ENCODE assay signal across 8 cellular contexts in genomic region chr5:149345147-149345891, GRCh38. TPM values are rescaled to one million over a fixed set of nuclear protein-coding genes. Genes with fewer than 3 reads are reported as not detected.
DNase-seq lines count a peak whose midpoint lies in the region; ATAC-seq and TF ChIP-seq lines count a peak whose summit lies in the region.

GRPEL2 (plus strand) TSS chr5:149345499; CDS start chr5:149345540, 41 bp downstream.

- no peak within 1 kb of the TSS for H4K8ac ChIP-seq in H9 (replicated peaks; ENCODE audit: insufficient read length, low read depth, low read length)

- H3K14ac ChIP-seq in H9 (ENCODE audit: insufficient read depth, low read length), result peak within 1 kb of the TSS; percentile 87

- H3K79me2 ChIP-seq in H9 (ENCODE audit: insufficient read depth, low read length), result peaks cover 7% of the 10 kb centered on the region; the same call in 1 of the 2 replicates

- H3K36me3 ChIP-seq in ES-I3 (ENCODE audit: insufficient read depth, low read length) (peaks cover 23% of the 10 kb centered on the region), MG63 (peaks cover 41% of the 10 kb centered on the region), neuron (ENCODE audit: insufficient read depth, low read length) (peaks cover 31% of the 10 kb centered on the region), subcutaneous abdominal adipose tissue (ENCODE audit: control insufficient read depth in 5 of 5, insufficient read depth in 5 of 5, low read length in 5 of 5) (peaks cover 22 to 38% (median 33%) of the 10 kb centered on the region in 5 donors)

- no peaks in the 10 kb centered on the region for H3K9me3 Mint-ChIP-seq in H9

- peaks cover 4% of the 10 kb centered on the region for H3K79me1 ChIP-seq in H9 (ENCODE audit: insufficient read depth, low read depth, low read length, poor library complexity, severe bottlenecking)

- no peak within 1 kb of the TSS for H4K91ac ChIP-seq in H9 (ENCODE audit: insufficient read length, low read depth, low read length)

- no peak within 1 kb of the TSS for H2BK12ac ChIP-seq in H9 (ENCODE audit: insufficient read length, low read depth, low read length)

- DNase-seq in H9 (peak; percentile 97), MG63 (peak; percentile 99), SIG-M5 treated with dmso at 0.1 percent for 504 hours (lab: John Stamatoyannopoulos, UW; ENCODE audit: unreplicated experiment) (peak; percentile 97), activated gamma-delta T cell treated with Interleukin-2 at 50 U/mL for 16 hours (peak; percentile 85), foreskin keratinocyte (peak; percentile 86 to 94)

- no peak within 1 kb of the TSS for H2AK5ac ChIP-seq in H9 (ENCODE audit: insufficient read length, low read length)

- H2BK20ac ChIP-seq in H9 (ENCODE audit: low read depth, low read length, poor library complexity, severe bottlenecking), result no peak within 1 kb of the TSS

- no peak within 1 kb of the TSS for H3K4ac ChIP-seq in H9 (ENCODE audit: low read depth, low read length)

- no peak within 1 kb of the TSS for H3T11ph ChIP-seq in H9 (ENCODE audit: low read length)

- H3K27me3 ChIP-seq in H9 (ENCODE audit: insufficient read depth, low read length), result no peaks in the 10 kb centered on the region
- no peaks in the 10 kb centered on the region for H3K27me3 ChIP-seq in MG63
- no peaks in the 10 kb centered on the region for H3K27me3 ChIP-seq in foreskin keratinocyte
- H3K27me3 ChIP-seq in neuron (ENCODE audit: insufficient read depth, low read length), result no peaks in the 10 kb centered on the region
- H3K27me3 ChIP-seq in subcutaneous abdominal adipose tissue (ENCODE audit: control insufficient read depth in 5 of 5, insufficient read depth in 4 of 5, low read length in 5 of 5), result no peaks in the 10 kb centered on the region

- peaks cover 13% of the 10 kb centered on the region for H3K23me2 ChIP-seq in H9 (ENCODE audit: insufficient read length, low read depth, low read length, poor library complexity, severe bottlenecking)

- H3K27ac ChIP-seq in H9 (ENCODE audit: insufficient read length, low read depth, low read length), result peak within 1 kb of the TSS; percentile 34
- H3K27ac ChIP-seq in foreskin keratinocyte, result peak within 1 kb of the TSS; percentile 65
- H3K27ac ChIP-seq in subcutaneous abdominal adipose tissue (ENCODE audit: low read depth, low read length), result peak within 1 kb of the TSS; percentile 67

- no peak within 1 kb of the TSS for H2BK5ac ChIP-seq in H9 (ENCODE audit: insufficient read length, low read length)

- H3K9ac ChIP-seq in ES-I3 (ENCODE audit: low read depth, low read length), result peak within 1 kb of the TSS; percentile 92
- peak within 1 kb of the TSS; percentile 91 for H3K9ac ChIP-seq in H9 (ENCODE audit: extremely low read depth, insufficient read length, low read length)
- peak within 1 kb of the TSS; percentile 57 to 89 (median 66) for H3K9ac ChIP-seq in subcutaneous abdominal adipose tissue (ENCODE audit: low read length in 5 of 5)

- H3K18ac ChIP-seq in H9 (ENCODE audit: insufficient read length, low read depth, low read length), result peak within 1 kb of the TSS; percentile 91

- H2BK120ac ChIP-seq in H9 (ENCODE audit: low read depth, low read length, poor library complexity, severe bottlenecking), result no peak within 1 kb of the TSS

- WGBS in H9 (ENCODE audit: extremely low coverage, insufficient read length, low lambda C conversion rate), result no CpG with 5 or more reads among the region's 54 CpGs

- ATAC-seq in foreskin keratinocyte, result peak; percentile 97

- H3K27me3 Mint-ChIP-seq in H9 (ENCODE audit: low read depth), result peaks cover 11% of the 10 kb centered on the region

- H2AFZ ChIP-seq in H9 (ENCODE audit: low read length) (no peak within 1 kb of the TSS), neuron (ENCODE audit: low read depth, low read length) (peak within 1 kb of the TSS; percentile 93)

- H3K4me3 ChIP-seq in MG63 (peak within 1 kb of the TSS; percentile 86), neuron (ENCODE audit: low read length) (peak within 1 kb of the TSS; percentile 98), subcutaneous abdominal adipose tissue (ENCODE audit: low read depth in 1 of 5, low read length in 5 of 5) (peak within 1 kb of the TSS; percentile 90 to 99 (median 91))

- no peaks in the 10 kb centered on the region for H4K20me1 ChIP-seq in H9 (ENCODE audit: control insufficient read depth, insufficient read depth, insufficient read length)

- H3K4me1 ChIP-seq in ES-I3 (ENCODE audit: insufficient read depth, low read length) (no peaks in the 10 kb centered on the region), H9 (ENCODE audit: insufficient read depth, low read length) (no peaks in the 10 kb centered on the region), foreskin keratinocyte (no peaks in the 10 kb centered on the region), neuron (ENCODE audit: insufficient read depth, low read length) (peaks cover 4% of the 10 kb centered on the region), subcutaneous abdominal adipose tissue (ENCODE audit: control insufficient read depth in 5 of 5, insufficient read depth in 5 of 5, low read length in 5 of 5) (peaks cover 0 to 29% (median 19%) of the 10 kb centered on the region in 5 donors)

- peak within 1 kb of the TSS; percentile 93 to 97 (median 94) for H3K27ac Mint-ChIP-seq in H9

- no peak for TF ChIP-seq CTCF in H9 (conservative IDR thresholded peaks at IDR 0.05)
- no peak for TF ChIP-seq CTCF in foreskin keratinocyte (conservative IDR thresholded peaks at IDR 0.05)

- H3K56ac ChIP-seq in H9 (ENCODE audit: insufficient read length, low read depth, low read length), result no peak within 1 kb of the TSS

- peak within 1 kb of the TSS; percentile 91 to 96 for H3K4me3 Mint-ChIP-seq in H9

- no peak within 1 kb of the TSS for H2BK15ac ChIP-seq in H9 (ENCODE audit: low read depth, low read length)

- H3K9me3 ChIP-seq in ES-I3 (ENCODE audit: control insufficient read depth, insufficient read depth, low read length) (no peaks in the 10 kb centered on the region), H9 (ENCODE audit: control insufficient read depth, low read depth, low read length) (no peaks in the 10 kb centered on the region), MG63 (no peaks in the 10 kb centered on the region), neuron (ENCODE audit: low read length) (no peaks in the 10 kb centered on the region), subcutaneous abdominal adipose tissue (ENCODE audit: control insufficient read depth in 5 of 5, low read length in 5 of 5) (no peaks in the 10 kb centered on the region)

- H3K23ac ChIP-seq in H9 (ENCODE audit: insufficient read length, low read depth, low read length), result no peak within 1 kb of the TSS

- H3K36me3 Mint-ChIP-seq in H9 (ENCODE audit: insufficient read depth in 1 of 3, low read depth in 3 of 3), result peaks cover 18 to 35% (median 35%) of the 10 kb centered on the region in 3 experiments; a peak in 6 of 7 replicates

- H4K5ac ChIP-seq in H9 (ENCODE audit: insufficient read length, low read depth, low read length), result no peak within 1 kb of the TSS

- H3K4me1 Mint-ChIP-seq in H9, result peaks cover 9 to 17% of the 10 kb centered on the region in 2 experiments

- H3K4me2 ChIP-seq in H9 (ENCODE audit: insufficient read depth, insufficient read length, low read length), result peak within 1 kb of the TSS; percentile 67

RNA-seq across cellular contexts. Expression of gene GRPEL2, which starts in this region (rescaled TPM):
- total RNA-seq in H9 (2021) (44.4 and 47.3 TPM in 2 replicates), foreskin keratinocyte (24.9 and 25.2 TPM in 2 replicates)
- total RNA-seq in MG63 (2014; rRNA removed; shearing (Covaris generic); ENCODE audit: low replicate concordance), result 30.2 and 49.1 TPM in 2 replicates
- polyA plus RNA-seq in foreskin keratinocyte, result 7.7 and 9.5 TPM in 2 replicates

Comparison
In these comparisons a context has a peak if more than half of its experiments do, and no peak if none do; other contexts are left out.
1. Peak in every context shown above with its lines: DNase-seq, ATAC-seq, H3K4me3 ChIP-seq and H3K27ac ChIP-seq.